8 cellular contexts compared by ENCODE assay signal in genomic region chr22:38314140-38314991, GRCh38. TPM values are rescaled to one million over a fixed set of nuclear protein-coding genes. Genes with fewer than 3 reads are reported as not detected.
DNase-seq lines count a peak whose midpoint lies in the region; ATAC-seq and TF ChIP-seq lines count a peak whose summit lies in the region.
"Had no signal": no experiment of that assay in that cellular context is flagged by ENCODE, and none has a peak within 500 bp of the region (broad histone marks: within the 10 kb centered on the region; RNA-seq: fewer than 3 reads in every experiment).

No MANE protein-coding gene starts in this region.

- peak overlapping the region; percentile 86 for H3K27ac Mint-ChIP-seq in activated naive CD8-positive, alpha-beta T cell treated with anti-CD3 and anti-CD28 coated beads for 36 hours
- H3K27ac Mint-ChIP-seq in immature natural killer cell = peak overlapping the region; percentile 93 to 96 (median 95)

- H3K4me3 Mint-ChIP-seq in activated naive CD8-positive, alpha-beta T cell treated with anti-CD3 and anti-CD28 coated beads for 36 hours = peak overlapping the region; percentile 85
- H3K4me3 Mint-ChIP-seq in immature natural killer cell = peak overlapping the region; percentile 88 to 92 (median 88)

- CTCF ChIA-PET in HEK293 (lab: Yijun Ruan, JAX) = interaction anchor here (0.6 to 2.2 kb wide), 5 partner anchors 9 to 100 kb away, joined by 3 to 6 read pairs (median 3); no protein-coding TSS in a partner anchor

- POLR2A ChIA-PET in HEK293 (lab: Yijun Ruan, JAX) = interaction anchor here (0.5 to 0.9 kb wide), 4 partner anchors 8 to 614 kb away, joined by 3 to 5 read pairs (median 4); no protein-coding TSS in a partner anchor

- peaks cover 12% of the 10 kb centered on the region for H3K36me3 Mint-ChIP-seq in activated naive CD8-positive, alpha-beta T cell treated with anti-CD3 and anti-CD28 coated beads for 36 hours
- H3K36me3 Mint-ChIP-seq in immature natural killer cell = no peaks in the 10 kb centered on the region

- H3K36me3 ChIP-seq in HEK293 (ENCODE audit: control insufficient read depth in 2 of 2, insufficient read depth in 1 of 2, low read length in 2 of 2) = peaks cover 11 to 61% of the 10 kb centered on the region in 2 experiments; a peak in 2 of 3 replicates

- peak overlapping the region; percentile 82 for H3K4me3 ChIP-seq in HEK293 (ENCODE audit: low read depth, low read length)

- H3K9me3 ChIP-seq in HEK293 (ENCODE audit: control insufficient read depth, insufficient read depth, low read depth, low read length) = no peaks in the 10 kb centered on the region

- no peak for ATAC-seq in HG03095 (IDR thresholded peaks at IDR 0.05; ENCODE audit: unreplicated experiment)

- peak overlapping the region; percentile 100; the same call in 1 of the 2 replicates for H3K27ac ChIP-seq in HEK293 (ENCODE audit: extremely low read depth, low read depth, low read length)

- peaks cover 59% of the 10 kb centered on the region for H3K4me1 Mint-ChIP-seq in activated naive CD8-positive, alpha-beta T cell treated with anti-CD3 and anti-CD28 coated beads for 36 hours
- peaks cover 61 to 69% of the 10 kb centered on the region in 2 donors for H3K4me1 Mint-ChIP-seq in immature natural killer cell

- peaks cover 23% of the 10 kb centered on the region for H3K4me1 ChIP-seq in HEK293 (ENCODE audit: control insufficient read depth, insufficient read depth, low read length)

- no peak for DNase-seq in activated naive CD8-positive, alpha-beta T cell treated with anti-CD3 and anti-CD28 coated beads for 36 hours
- DNase-seq in immature natural killer cell (no peak), superior temporal gyrus (ENCODE audit: extremely low spot score) (peak; percentile 29), GM20000 (ENCODE audit: low spot score) (no peak), NCI-H1436 (lab: John Stamatoyannopoulos, UW) (no peak)
- DNase-seq: stimulated activated CD4-positive, alpha-beta T cell treated with anti-CD3 and anti-CD28 coated beads, Interleukin-4, amount 100 ng/mL, for 4 hours had no signal

- H3K27me3 Mint-ChIP-seq in activated naive CD8-positive, alpha-beta T cell treated with anti-CD3 and anti-CD28 coated beads for 36 hours = no peaks in the 10 kb centered on the region
- H3K27me3 Mint-ChIP-seq in immature natural killer cell (ENCODE audit: low read depth in 3 of 3) = peaks cover 2 to 8% (median 4%) of the 10 kb centered on the region in 3 donors

- no peaks in the 10 kb centered on the region for H3K9me3 Mint-ChIP-seq in activated naive CD8-positive, alpha-beta T cell treated with anti-CD3 and anti-CD28 coated beads for 36 hours
- H3K9me3 Mint-ChIP-seq in immature natural killer cell = no peaks in the 10 kb centered on the region

- TF ChIP-seq CTCF in HEK293 (tag by site-specific recombination; IDR thresholded peaks at IDR 0.05) (no peak), GM20000 (IDR thresholded peaks at IDR 0.05; ENCODE audit: extremely low read depth, missing control alignments) (no peak)

TF ChIP-seq in HEK293, 187 proteins besides CTCF, POLR2A, EP300 and RAD21:
- TF ChIP-seq SCRT2 (tag by site-specific recombination; IDR thresholded peaks at IDR 0.05) = 0 out of 2 replicates have a peak, but pooled peaks have one; percentile 14
- 0 out of 2 replicates have a peak, but pooled peaks have one; percentile 17 for TF ChIP-seq ZNF629 (tag by site-specific recombination; IDR thresholded peaks at IDR 0.05)
- TF ChIP-seq ZBTB20 (tag by site-specific recombination; IDR thresholded peaks at IDR 0.05) = peak; percentile 93
- TF ChIP-seq GLIS2 (tag by site-specific recombination; IDR thresholded peaks at IDR 0.05) = peak; percentile 5; the same call in 1 of the 2 replicates
- peak; percentile 55 for TF ChIP-seq GLIS1 (tag by site-specific recombination; IDR thresholded peaks at IDR 0.05)
- TF ChIP-seq GLI2 (tag by site-specific recombination; IDR thresholded peaks at IDR 0.05; ENCODE audit: borderline replicate concordance, low read depth) = no peak
- TF ChIP-seq ZNF449 (tag by site-specific recombination; IDR thresholded peaks at IDR 0.05) = no peak
TF ChIP-seq in HEK293: peak in this region for 5.

RNA-seq across cellular contexts. Expression of gene CSNK1E, which starts 2.9 kb away (rescaled TPM):
- total RNA-seq in activated naive CD8-positive, alpha-beta T cell treated with anti-CD3 and anti-CD28 coated beads for 36 hours = 100 to 1,000 TPM; 111 to 114 TPM
- polyA plus RNA-seq in immature natural killer cell = 10 to 100 TPM in 1 of 3 donors, 1 to 10 TPM in 2; 7.5 to 12.1 (median 8.6) TPM

RNA-seq across cellular contexts. Expression of gene TMEM184B, which starts 41.6 kb away (rescaled TPM):
- 10 to 100 TPM; 18.2 to 20.0 TPM for total RNA-seq in activated naive CD8-positive, alpha-beta T cell treated with anti-CD3 and anti-CD28 coated beads for 36 hours
- polyA plus RNA-seq in immature natural killer cell = 10 to 100 TPM; 12.1 to 50.7 (median 30.3) TPM
